ENCODE assay signal across 1 cellular context in the genomic region with DNA sequence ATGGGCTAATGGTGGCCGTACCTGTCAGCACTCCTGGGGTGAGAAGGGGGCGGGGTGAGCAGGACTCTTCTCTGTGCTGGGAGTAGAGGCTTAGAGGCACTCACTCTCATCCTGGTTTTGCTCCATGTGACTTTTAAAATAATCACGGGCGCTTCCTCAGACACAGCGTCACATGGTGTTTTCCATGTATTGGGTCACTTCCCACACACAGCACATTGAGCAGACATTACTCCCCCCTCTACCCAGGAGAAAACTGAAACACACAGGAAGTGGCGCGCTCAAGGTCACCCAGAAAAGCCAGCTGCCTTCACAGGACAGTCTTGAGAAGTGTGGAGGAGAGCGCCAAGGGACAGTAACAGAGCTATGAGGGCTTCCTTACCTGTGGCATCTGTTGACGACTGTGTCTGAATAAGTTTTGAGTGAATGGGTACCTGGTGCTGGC.
TF ChIP-seq lines count a peak whose summit lies in the region.

No MANE protein-coding gene starts in this region.

TF ChIP-seq in HepG2, 621 proteins besides CTCF, POLR2A, EP300 and RAD21 (continued from another document and continues in another):
- TF ChIP-seq ZNF460 (CRISPR knock-in tag; IDR thresholded peaks at IDR 0.05; ENCODE audit: borderline replicate concordance) (no peak), KLF16 (CRISPR knock-in tag; IDR thresholded peaks at IDR 0.05) (peak in 1 of 2 experiments; percentile 41; a peak in 1 of 4 replicates), TBL1XR1 (IDR thresholded peaks at IDR 0.05; ENCODE audit: borderline replicate concordance, low read length, partially characterized antibody) (no peak), HMGA1 (CRISPR knock-in tag; conservative IDR thresholded peaks at IDR 0.05) (no peak), NFKBIZ (CRISPR knock-in tag; IDR thresholded peaks at IDR 0.05) (peak; percentile 28; the same call in 1 of the 2 replicates), MATR3 (CRISPR knock-in tag; IDR thresholded peaks at IDR 0.05) (no peak), MAFK (conservative IDR thresholded peaks at IDR 0.05 in 1 of 2, IDR thresholded peaks at IDR 0.05 in 1 of 2; ENCODE audit: low read length in 2 of 2) (no peak), PRMT3 (CRISPR knock-in tag; IDR thresholded peaks at IDR 0.05; ENCODE audit: borderline replicate concordance, low read depth) (no peak), JUNB (CRISPR knock-in tag; IDR thresholded peaks at IDR 0.05; ENCODE audit: borderline replicate concordance) (no peak), ZNF564 (CRISPR knock-in tag; IDR thresholded peaks at IDR 0.05) (no peak), SP140L (CRISPR knock-in tag; IDR thresholded peaks at IDR 0.05; ENCODE audit: borderline replicate concordance) (no peak), SAP130 (CRISPR knock-in tag; IDR thresholded peaks at IDR 0.05; ENCODE audit: low read depth) (peak; percentile 83), NCOR1 (IDR thresholded peaks at IDR 0.05; ENCODE audit: borderline replicate concordance, low read length) (no peak), ZFP1 (CRISPR knock-in tag; IDR thresholded peaks at IDR 0.05) (no peak), ZNF10 (CRISPR knock-in tag; IDR thresholded peaks at IDR 0.05; ENCODE audit: borderline replicate concordance, low read depth) (no peak), NONO (IDR thresholded peaks at IDR 0.05) (no peak), NONO (CRISPR knock-in tag; conservative IDR thresholded peaks at IDR 0.05) (no peak), KDM1A (CRISPR knock-in tag; IDR thresholded peaks at IDR 0.05) (no peak), SPEN (CRISPR knock-in tag; IDR thresholded peaks at IDR 0.05; ENCODE audit: low read depth) (0 out of 2 replicates have a peak, but pooled peaks have one; percentile 19)
- TF ChIP-seq, protein P1, sequence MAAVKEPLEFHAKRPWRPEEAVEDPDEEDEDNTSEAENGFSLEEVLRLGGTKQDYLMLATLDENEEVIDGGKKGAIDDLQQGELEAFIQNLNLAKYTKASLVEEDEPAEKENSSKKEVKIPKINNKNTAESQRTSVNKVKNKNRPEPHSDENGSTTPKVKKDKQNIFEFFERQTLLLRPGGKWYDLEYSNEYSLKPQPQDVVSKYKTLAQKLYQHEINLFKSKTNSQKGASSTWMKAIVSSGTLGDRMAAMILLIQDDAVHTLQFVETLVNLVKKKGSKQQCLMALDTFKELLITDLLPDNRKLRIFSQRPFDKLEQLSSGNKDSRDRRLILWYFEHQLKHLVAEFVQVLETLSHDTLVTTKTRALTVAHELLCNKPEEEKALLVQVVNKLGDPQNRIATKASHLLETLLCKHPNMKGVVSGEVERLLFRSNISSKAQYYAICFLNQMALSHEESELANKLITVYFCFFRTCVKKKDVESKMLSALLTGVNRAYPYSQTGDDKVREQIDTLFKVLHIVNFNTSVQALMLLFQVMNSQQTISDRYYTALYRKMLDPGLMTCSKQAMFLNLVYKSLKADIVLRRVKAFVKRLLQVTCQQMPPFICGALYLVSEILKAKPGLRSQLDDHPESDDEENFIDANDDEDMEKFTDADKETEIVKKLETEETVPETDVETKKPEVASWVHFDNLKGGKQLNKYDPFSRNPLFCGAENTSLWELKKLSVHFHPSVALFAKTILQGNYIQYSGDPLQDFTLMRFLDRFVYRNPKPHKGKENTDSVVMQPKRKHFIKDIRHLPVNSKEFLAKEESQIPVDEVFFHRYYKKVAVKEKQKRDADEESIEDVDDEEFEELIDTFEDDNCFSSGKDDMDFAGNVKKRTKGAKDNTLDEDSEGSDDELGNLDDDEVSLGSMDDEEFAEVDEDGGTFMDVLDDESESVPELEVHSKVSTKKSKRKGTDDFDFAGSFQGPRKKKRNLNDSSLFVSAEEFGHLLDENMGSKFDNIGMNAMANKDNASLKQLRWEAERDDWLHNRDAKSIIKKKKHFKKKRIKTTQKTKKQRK (IDR thresholded peaks at IDR 0.05; ENCODE audit: low read length), result no peak
- TF ChIP-seq, protein P2, sequence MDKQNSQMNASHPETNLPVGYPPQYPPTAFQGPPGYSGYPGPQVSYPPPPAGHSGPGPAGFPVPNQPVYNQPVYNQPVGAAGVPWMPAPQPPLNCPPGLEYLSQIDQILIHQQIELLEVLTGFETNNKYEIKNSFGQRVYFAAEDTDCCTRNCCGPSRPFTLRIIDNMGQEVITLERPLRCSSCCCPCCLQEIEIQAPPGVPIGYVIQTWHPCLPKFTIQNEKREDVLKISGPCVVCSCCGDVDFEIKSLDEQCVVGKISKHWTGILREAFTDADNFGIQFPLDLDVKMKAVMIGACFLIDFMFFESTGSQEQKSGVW (CRISPR knock-in tag; IDR thresholded peaks at IDR 0.05; ENCODE audit: borderline replicate concordance), result no peak
- TF ChIP-seq, protein P3, sequence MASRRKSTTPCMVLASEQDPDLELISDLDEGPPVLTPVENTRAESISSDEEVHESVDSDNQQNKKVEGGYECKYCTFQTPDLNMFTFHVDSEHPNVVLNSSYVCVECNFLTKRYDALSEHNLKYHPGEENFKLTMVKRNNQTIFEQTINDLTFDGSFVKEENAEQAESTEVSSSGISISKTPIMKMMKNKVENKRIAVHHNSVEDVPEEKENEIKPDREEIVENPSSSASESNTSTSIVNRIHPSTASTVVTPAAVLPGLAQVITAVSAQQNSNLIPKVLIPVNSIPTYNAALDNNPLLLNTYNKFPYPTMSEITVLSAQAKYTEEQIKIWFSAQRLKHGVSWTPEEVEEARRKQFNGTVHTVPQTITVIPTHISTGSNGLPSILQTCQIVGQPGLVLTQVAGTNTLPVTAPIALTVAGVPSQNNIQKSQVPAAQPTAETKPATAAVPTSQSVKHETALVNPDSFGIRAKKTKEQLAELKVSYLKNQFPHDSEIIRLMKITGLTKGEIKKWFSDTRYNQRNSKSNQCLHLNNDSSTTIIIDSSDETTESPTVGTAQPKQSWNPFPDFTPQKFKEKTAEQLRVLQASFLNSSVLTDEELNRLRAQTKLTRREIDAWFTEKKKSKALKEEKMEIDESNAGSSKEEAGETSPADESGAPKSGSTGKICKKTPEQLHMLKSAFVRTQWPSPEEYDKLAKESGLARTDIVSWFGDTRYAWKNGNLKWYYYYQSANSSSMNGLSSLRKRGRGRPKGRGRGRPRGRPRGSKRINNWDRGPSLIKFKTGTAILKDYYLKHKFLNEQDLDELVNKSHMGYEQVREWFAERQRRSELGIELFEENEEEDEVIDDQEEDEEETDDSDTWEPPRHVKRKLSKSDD (CRISPR knock-in tag; IDR thresholded peaks at IDR 0.05; ENCODE audit: low read depth), result no peak
- TF ChIP-seq, protein P4, sequence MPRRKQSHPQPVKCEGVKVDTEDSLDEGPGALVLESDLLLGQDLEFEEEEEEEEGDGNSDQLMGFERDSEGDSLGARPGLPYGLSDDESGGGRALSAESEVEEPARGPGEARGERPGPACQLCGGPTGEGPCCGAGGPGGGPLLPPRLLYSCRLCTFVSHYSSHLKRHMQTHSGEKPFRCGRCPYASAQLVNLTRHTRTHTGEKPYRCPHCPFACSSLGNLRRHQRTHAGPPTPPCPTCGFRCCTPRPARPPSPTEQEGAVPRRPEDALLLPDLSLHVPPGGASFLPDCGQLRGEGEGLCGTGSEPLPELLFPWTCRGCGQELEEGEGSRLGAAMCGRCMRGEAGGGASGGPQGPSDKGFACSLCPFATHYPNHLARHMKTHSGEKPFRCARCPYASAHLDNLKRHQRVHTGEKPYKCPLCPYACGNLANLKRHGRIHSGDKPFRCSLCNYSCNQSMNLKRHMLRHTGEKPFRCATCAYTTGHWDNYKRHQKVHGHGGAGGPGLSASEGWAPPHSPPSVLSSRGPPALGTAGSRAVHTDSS (CRISPR knock-in tag; conservative IDR thresholded peaks at IDR 0.05), result no peak
- TF ChIP-seq, protein P5, sequence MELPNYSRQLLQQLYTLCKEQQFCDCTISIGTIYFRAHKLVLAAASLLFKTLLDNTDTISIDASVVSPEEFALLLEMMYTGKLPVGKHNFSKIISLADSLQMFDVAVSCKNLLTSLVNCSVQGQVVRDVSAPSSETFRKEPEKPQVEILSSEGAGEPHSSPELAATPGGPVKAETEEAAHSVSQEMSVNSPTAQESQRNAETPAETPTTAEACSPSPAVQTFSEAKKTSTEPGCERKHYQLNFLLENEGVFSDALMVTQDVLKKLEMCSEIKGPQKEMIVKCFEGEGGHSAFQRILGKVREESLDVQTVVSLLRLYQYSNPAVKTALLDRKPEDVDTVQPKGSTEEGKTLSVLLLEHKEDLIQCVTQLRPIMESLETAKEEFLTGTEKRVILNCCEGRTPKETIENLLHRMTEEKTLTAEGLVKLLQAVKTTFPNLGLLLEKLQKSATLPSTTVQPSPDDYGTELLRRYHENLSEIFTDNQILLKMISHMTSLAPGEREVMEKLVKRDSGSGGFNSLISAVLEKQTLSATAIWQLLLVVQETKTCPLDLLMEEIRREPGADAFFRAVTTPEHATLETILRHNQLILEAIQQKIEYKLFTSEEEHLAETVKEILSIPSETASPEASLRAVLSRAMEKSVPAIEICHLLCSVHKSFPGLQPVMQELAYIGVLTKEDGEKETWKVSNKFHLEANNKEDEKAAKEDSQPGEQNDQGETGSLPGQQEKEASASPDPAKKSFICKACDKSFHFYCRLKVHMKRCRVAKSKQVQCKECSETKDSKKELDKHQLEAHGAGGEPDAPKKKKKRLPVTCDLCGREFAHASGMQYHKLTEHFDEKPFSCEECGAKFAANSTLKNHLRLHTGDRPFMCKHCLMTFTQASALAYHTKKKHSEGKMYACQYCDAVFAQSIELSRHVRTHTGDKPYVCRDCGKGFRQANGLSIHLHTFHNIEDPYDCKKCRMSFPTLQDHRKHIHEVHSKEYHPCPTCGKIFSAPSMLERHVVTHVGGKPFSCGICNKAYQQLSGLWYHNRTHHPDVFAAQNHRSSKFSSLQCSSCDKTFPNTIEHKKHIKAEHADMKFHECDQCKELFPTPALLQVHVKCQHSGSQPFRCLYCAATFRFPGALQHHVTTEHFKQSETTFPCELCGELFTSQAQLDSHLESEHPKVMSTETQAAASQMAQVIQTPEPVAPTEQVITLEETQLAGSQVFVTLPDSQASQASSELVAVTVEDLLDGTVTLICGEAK (IDR thresholded peaks at IDR 0.05), result no peak
- TF ChIP-seq, protein P5 (CRISPR knock-in tag; IDR thresholded peaks at IDR 0.05), result no peak
- TF ChIP-seq, protein P6, sequence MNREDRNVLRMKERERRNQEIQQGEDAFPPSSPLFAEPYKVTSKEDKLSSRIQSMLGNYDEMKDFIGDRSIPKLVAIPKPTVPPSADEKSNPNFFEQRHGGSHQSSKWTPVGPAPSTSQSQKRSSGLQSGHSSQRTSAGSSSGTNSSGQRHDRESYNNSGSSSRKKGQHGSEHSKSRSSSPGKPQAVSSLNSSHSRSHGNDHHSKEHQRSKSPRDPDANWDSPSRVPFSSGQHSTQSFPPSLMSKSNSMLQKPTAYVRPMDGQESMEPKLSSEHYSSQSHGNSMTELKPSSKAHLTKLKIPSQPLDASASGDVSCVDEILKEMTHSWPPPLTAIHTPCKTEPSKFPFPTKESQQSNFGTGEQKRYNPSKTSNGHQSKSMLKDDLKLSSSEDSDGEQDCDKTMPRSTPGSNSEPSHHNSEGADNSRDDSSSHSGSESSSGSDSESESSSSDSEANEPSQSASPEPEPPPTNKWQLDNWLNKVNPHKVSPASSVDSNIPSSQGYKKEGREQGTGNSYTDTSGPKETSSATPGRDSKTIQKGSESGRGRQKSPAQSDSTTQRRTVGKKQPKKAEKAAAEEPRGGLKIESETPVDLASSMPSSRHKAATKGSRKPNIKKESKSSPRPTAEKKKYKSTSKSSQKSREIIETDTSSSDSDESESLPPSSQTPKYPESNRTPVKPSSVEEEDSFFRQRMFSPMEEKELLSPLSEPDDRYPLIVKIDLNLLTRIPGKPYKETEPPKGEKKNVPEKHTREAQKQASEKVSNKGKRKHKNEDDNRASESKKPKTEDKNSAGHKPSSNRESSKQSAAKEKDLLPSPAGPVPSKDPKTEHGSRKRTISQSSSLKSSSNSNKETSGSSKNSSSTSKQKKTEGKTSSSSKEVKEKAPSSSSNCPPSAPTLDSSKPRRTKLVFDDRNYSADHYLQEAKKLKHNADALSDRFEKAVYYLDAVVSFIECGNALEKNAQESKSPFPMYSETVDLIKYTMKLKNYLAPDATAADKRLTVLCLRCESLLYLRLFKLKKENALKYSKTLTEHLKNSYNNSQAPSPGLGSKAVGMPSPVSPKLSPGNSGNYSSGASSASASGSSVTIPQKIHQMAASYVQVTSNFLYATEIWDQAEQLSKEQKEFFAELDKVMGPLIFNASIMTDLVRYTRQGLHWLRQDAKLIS (CRISPR knock-in tag; IDR thresholded peaks at IDR 0.05), result no peak
- TF ChIP-seq, protein P7, sequence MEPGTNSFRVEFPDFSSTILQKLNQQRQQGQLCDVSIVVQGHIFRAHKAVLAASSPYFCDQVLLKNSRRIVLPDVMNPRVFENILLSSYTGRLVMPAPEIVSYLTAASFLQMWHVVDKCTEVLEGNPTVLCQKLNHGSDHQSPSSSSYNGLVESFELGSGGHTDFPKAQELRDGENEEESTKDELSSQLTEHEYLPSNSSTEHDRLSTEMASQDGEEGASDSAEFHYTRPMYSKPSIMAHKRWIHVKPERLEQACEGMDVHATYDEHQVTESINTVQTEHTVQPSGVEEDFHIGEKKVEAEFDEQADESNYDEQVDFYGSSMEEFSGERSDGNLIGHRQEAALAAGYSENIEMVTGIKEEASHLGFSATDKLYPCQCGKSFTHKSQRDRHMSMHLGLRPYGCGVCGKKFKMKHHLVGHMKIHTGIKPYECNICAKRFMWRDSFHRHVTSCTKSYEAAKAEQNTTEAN (CRISPR knock-in tag; conservative IDR thresholded peaks at IDR 0.05), result peak; percentile 51; the same call in 1 of the 2 replicates
